In the genomic region with DNA sequence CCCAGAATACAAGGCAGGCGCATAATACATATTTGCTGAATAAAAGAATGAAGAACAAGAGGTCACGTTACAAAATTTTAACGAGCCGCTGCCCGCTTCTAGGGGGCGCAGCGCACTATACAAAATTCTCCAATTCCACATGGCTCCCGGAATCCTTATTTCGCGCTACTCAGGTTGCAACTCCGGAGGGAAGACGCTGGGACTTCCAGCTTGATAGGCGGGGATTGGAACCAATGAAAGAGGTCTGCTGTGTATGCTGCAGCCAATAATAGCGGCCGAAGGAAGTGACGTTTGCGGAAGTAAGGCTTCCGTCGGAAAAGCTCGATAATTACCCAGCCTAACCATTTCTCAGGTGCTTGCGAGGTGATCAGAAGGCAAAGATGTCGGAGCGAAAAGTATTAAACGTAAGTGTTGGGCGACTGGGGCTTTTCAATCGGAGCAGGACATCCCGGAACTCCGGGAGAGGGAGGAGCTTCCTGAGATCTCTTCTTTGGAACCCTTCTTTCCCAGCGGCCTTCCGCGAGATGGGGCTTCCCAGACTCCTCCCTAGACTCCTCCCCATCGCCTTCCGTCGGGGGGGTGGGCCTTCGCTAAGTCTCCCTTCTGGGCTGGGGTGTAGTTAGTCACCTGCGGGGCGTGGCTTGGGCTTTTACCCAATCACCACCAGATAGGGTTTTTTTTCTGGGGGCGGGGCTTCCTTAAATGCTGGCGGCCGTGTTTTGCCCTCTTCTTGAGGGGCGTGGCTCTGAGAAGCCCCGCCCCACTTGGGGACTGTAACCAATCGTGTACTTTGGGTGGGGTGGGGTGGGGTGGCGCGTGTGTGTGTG, we compare ENCODE assay signal across 8 cellular contexts. TPM values are rescaled to one million over a fixed set of nuclear protein-coding genes. Genes with fewer than 3 reads are reported as not detected.
DNase-seq lines count a peak whose midpoint lies in the region; ATAC-seq and TF ChIP-seq lines count a peak whose summit lies in the region.

YJU2 (plus strand) TSS at position 314 of the 827 bp plus-strand sequence; CDS start at position 381, 67 bp downstream.

- peak within 1 kb of the TSS; percentile 92 for H3K4me3 ChIP-seq in Jurkat, Clone E6-1 (ENCODE audit: low read length)
- H3K4me3 ChIP-seq in PC-3 (ENCODE audit: low read length) (peak within 1 kb of the TSS; percentile 78), epithelial cell of proximal tubule (ENCODE audit: low read depth, low read length) (peak within 1 kb of the TSS; percentile 63)

- H3K9me3 ChIP-seq in PC-3 (ENCODE audit: low read length) = no peaks in the 10 kb centered on the region

- peak within 1 kb of the TSS; percentile 94 for H3K9ac ChIP-seq in PC-3 (ENCODE audit: low read length)

- H2AFZ ChIP-seq in PC-3 (ENCODE audit: low read length) = peak within 1 kb of the TSS; percentile 94

- TF ChIP-seq CTCF in PC-3 (conservative IDR thresholded peaks at IDR 0.05; ENCODE audit: low read depth, low read length) = peak; percentile 68
- peak; percentile 53 for TF ChIP-seq CTCF in epithelial cell of proximal tubule (conservative IDR thresholded peaks at IDR 0.05; ENCODE audit: low read depth, low read length)

- H3K27me3 ChIP-seq in PC-3 (ENCODE audit: low read length) = no peaks in the 10 kb centered on the region

- CTCF ChIA-PET in PC-3 (lab: Charles Lee) = interaction anchor here (0.7 to 1.0 kb wide), 2 partner anchors 95 to 105 kb away, joined by 3 to 4 read pairs; no protein-coding TSS in a partner anchor

- H3K9me2 ChIP-seq in PC-3 (replicated peaks; ENCODE audit: low read length) = no peaks in the 10 kb centered on the region

- H3K4me1 ChIP-seq in PC-3 (ENCODE audit: insufficient read depth, low read length) = no peaks in the 10 kb centered on the region

- peak within 1 kb of the TSS; percentile 86 for H3K4me2 ChIP-seq in PC-3 (ENCODE audit: low read length)

- H3K27ac ChIP-seq in PC-3 (ENCODE audit: low read length) = peak within 1 kb of the TSS; percentile 84

- intact Hi-C loops in PC-3 (cut with micrococcal nuclease) = loop anchor here (2.0 to 10.0 kb wide), 2 partner anchors 98 to 210 kb away; partner anchors contain the start of genes MPND and UBXN6

- no peaks in the 10 kb centered on the region for H3F3A ChIP-seq in PC-3 (ENCODE audit: low read length, unreplicated experiment)

- POLR2A ChIA-PET in PC-3 (lab: Charles Lee; ENCODE audit: unreplicated experiment) = interaction anchor here (1.2 kb wide), 1 partner anchor 96 kb away, joined by 3 read pairs; no protein-coding TSS in a partner anchor

- H4K20me1 ChIP-seq in PC-3 (ENCODE audit: low read length) = no peaks in the 10 kb centered on the region

- DNase-seq in DMS53 treated with DMSO at 0.1 percent for 48 hours (lab: John Stamatoyannopoulos, UW; ENCODE audit: unreplicated experiment) (peak; percentile 91), PC-3 (peak; percentile 98), activated T-cell treated with anti-CD3 and anti-CD28 coated beads for 48 hours (ENCODE audit: low read depth) (peak; percentile 97), epithelial cell of proximal tubule (ENCODE audit: low read depth) (peak; percentile 96), mucosa of gallbladder (ENCODE audit: low spot score) (peak; percentile 99)
- peak; percentile 99 for DNase-seq in Jurkat, Clone E6-1 (ENCODE audit: low read depth, low spot score)
- peak; percentile 95 to 97 for DNase-seq in stimulated activated CD8-positive, alpha-beta memory T cell treated with anti-CD3 and anti-CD28 coated beads, Interleukin-4, amount 100 ng/mL, for 4 hours (ENCODE audit: low read depth in 2 of 2, low spot score in 1 of 2)

- ATAC-seq in GM21619 (IDR thresholded peaks at IDR 0.05; ENCODE audit: unreplicated experiment) = peak; percentile 78
- peak; percentile 97 for ATAC-seq in PC-3

- peaks cover 3% of the 10 kb centered on the region; the same call in 1 of the 2 replicates for H3K36me3 ChIP-seq in PC-3 (ENCODE audit: low read depth, low read length)

- peaks cover 9% of the 10 kb centered on the region for H3K79me2 ChIP-seq in PC-3 (ENCODE audit: low read length)

- TSS peak; percentile 92 for BruUV-seq in PC-3 (replicated peaks; lab: Mats Ljungman, UMichigan)

RNA-seq across cellular contexts. Expression of gene YJU2, which starts in this region (rescaled TPM):
- 28.8 TPM for polyA plus RNA-seq in Jurkat, Clone E6-1 (2012; ENCODE audit: insufficient read depth, insufficient read length)
- total RNA-seq in PC-3 (2014; rRNA removed) (33.1 and 45.6 TPM in 2 replicates), epithelial cell of proximal tubule (34.3 and 39.1 TPM in 2 replicates), mucosa of gallbladder (19.5 TPM)

Comparison
In these comparisons a context has a peak if more than half of its experiments do, and no peak if none do; other contexts are left out.
1. Peak in every context shown above with its lines: DNase-seq, ATAC-seq, H3K4me3 ChIP-seq and H3K27ac ChIP-seq.